ENCODE assay signal across 28 cellular contexts in genomic region chr3:59727902-59728301, GRCh38.
"Had no signal": no experiment of that assay in that cellular context is flagged by ENCODE, and none has a peak within 500 bp of the region (broad histone marks: within the 10 kb centered on the region; RNA-seq: fewer than 3 reads in every experiment).

No MANE protein-coding gene starts in this region.

- DNase-seq: hippocampal formation; kidney glomerular epithelial cell; left cardiac atrium; left ventricle myocardium inferior; midbrain; mucosa of descending colon; naive thymus-derived CD4-positive, alpha-beta T cell; occipital lobe; ovary; retina; right cardiac atrium; spleen; stimulated activated CD4-positive, alpha-beta T cell treated with anti-CD3 and anti-CD28 coated beads, Interleukin-4, amount 100 ng/mL, for 4 hours; stimulated activated CD8-positive, alpha-beta memory T cell treated with anti-CD3 and anti-CD28 coated beads, Interleukin-4, amount 100 ng/mL, for 48 hours; stimulated activated naive CD4-positive, alpha-beta T cell treated with Interleukin-2 at 50 U/mL for 16 hours; stimulated activated naive CD8-positive, alpha-beta T cell treated with anti-CD3 and anti-CD28 coated beads, Interleukin-15, amount 100 ng/mL, for 72 hours; substantia nigra; testis; thyroid gland; transverse colon; upper lobe of left lung had no signal

- H3K27ac ChIP-seq: left ventricle myocardium inferior, neural progenitor cell, neutrophil, ovary, skin epidermis, spleen, testis, thyroid gland, transverse colon, upper lobe of left lung, vagina had no signal

- H3K27me3 ChIP-seq: neural progenitor cell, neutrophil, ovary, spleen, testis, thyroid gland, transverse colon, upper lobe of left lung, vagina had no signal

- H3K36me3 ChIP-seq: left ventricle myocardium inferior, neural progenitor cell, neutrophil, ovary, spleen, thyroid gland, transverse colon, upper lobe of left lung, vagina had no signal

- H3K4me1 ChIP-seq: left ventricle myocardium inferior, testis, thyroid gland, transverse colon, upper lobe of left lung, vagina had no signal

- ATAC-seq: left cardiac atrium; mucosa of descending colon; naive thymus-derived CD4-positive, alpha-beta T cell; natural killer cell treated with Interleukin-12 subunit alpha and Interleukin-12 subunit beta and Interleukin-15 and Interleukin-18, amount 100 ng/mL, for 72 hours; right cardiac atrium; sciatic nerve; stimulated activated memory B cell treated with anti-CD40 and anti-IgM and Interleukin-4, amounts not matched to agents 10 μg/mL and 1 μg/mL and 100 μg/mL, for 72 hours; stimulated activated naive CD8-positive, alpha-beta T cell treated with anti-CD3 and anti-CD28 coated beads, Interleukin-15, amount 100 ng/mL, for 72 hours had no signal

- H3K4me2 ChIP-seq: neural progenitor cell had no signal

- H2AFZ ChIP-seq: neural progenitor cell had no signal

- H3K4me3 ChIP-seq: left ventricle myocardium inferior, mucosa of descending colon, neural progenitor cell, ovary, skin epidermis, spleen, testis, thyroid gland, transverse colon, upper lobe of left lung, vagina had no signal

- H3K9me3 ChIP-seq: left ventricle myocardium inferior, mucosa of descending colon, neutrophil, ovary, spleen, testis, thyroid gland, transverse colon, upper lobe of left lung, vagina had no signal
